Comparison of ENCODE assay signal across 28 cellular contexts in genomic region chr2:121805767-121806145, GRCh38.
"Had no signal": no experiment of that assay in that cellular context is flagged by ENCODE, and none has a peak within 500 bp of the region (broad histone marks: within the 10 kb centered on the region; RNA-seq: fewer than 3 reads in every experiment).

No MANE protein-coding gene starts in this region.

- H3K36me3 ChIP-seq: esophagus muscularis mucosa, gastrocnemius medialis, lower lobe of right lung, vagina had no signal

- H3K4me1 ChIP-seq: esophagus muscularis mucosa, lower lobe of right lung, parathyroid adenoma, testis, vagina had no signal

- H3K4me3 ChIP-seq: coronary artery, esophagus muscularis mucosa, gastrocnemius medialis, lower lobe of right lung, mucosa of descending colon, testis, vagina had no signal

- DNase-seq: activated CD4-positive, alpha-beta T cell treated with anti-CD3 and anti-CD28 coated beads for 4 hours; activated CD4-positive, alpha-beta T cell treated with anti-CD3 and anti-CD28 coated beads, Interleukin-2, amount 50 U/mL, for 48 hours; activated CD4-positive, CD25-positive, alpha-beta regulatory T cell; activated CD8-positive, alpha-beta memory T cell treated with anti-CD3 and anti-CD28 coated beads, Interleukin-2, amount 50 U/mL, for 48 hours; activated naive CD4-positive, alpha-beta T cell; activated T-cell treated with anti-CD3 and anti-CD28 coated beads, Interleukin-2, amount 50 U/mL, for 4 hours; amygdala; cerebellar nuclear complex; gastrocnemius medialis; hypothalamus; kidney; lower lobe of right lung; mesendoderm; mucosa of descending colon; nephron progenitor cell; nucleus accumbens; small intestine; stimulated activated CD4-positive, alpha-beta T cell treated with anti-CD3 and anti-CD28 coated beads, Interleukin-15, amount 100 ng/mL, for 24 hours; testis had no signal

- H3K27me3 ChIP-seq: esophagus muscularis mucosa, testis, vagina had no signal

- H3K27ac ChIP-seq: coronary artery, esophagus muscularis mucosa, gastrocnemius medialis, lower lobe of right lung, parathyroid adenoma, testis, vagina had no signal

- H3K4me3 Mint-ChIP-seq: activated naive CD8-positive, alpha-beta T cell; activated T-cell treated with anti-CD3 and anti-CD28 coated beads, Interleukin-2, amount 50 U/mL, for 4 hours; nephron progenitor cell; stimulated activated memory B cell treated with anti-CD40 and anti-IgM and Interleukin-4, amounts not matched to agents 10 μg/mL and 1 μg/mL and 100 μg/mL, for 72 hours; type B pancreatic cell had no signal

- H3K27ac Mint-ChIP-seq: activated naive CD8-positive, alpha-beta T cell; activated T-helper 2 cell treated with anti-CD3 and anti-CD28 coated beads, Interferon-gamma antibody, Interleukin-2, Interleukin-4, amounts not matched to agents 10 μg/mL and 5 μg/mL and 100 μg/mL, durations not matched to agents 14 hours and 24 hours and 36 hours; nephron progenitor cell; stimulated activated memory B cell treated with anti-CD40 and anti-IgM and Interleukin-4, amounts not matched to agents 10 μg/mL and 1 μg/mL and 100 μg/mL, for 72 hours; type B pancreatic cell had no signal

- H3K9me3 ChIP-seq: mucosa of descending colon, testis, vagina had no signal

- H3K79me2 ChIP-seq: parathyroid adenoma had no signal

- H3K36me3 Mint-ChIP-seq: activated naive CD8-positive, alpha-beta T cell; type B pancreatic cell had no signal

- ATAC-seq: activated T-cell treated with anti-CD3 and anti-CD28 coated beads, Interleukin-2, amount 50 U/mL, for 4 hours; gastrocnemius medialis; lower lobe of right lung; mucosa of descending colon; sciatic nerve; stimulated activated memory B cell treated with anti-CD40 and anti-IgM and Interleukin-4, amounts not matched to agents 10 μg/mL and 1 μg/mL and 100 μg/mL, for 72 hours had no signal
